Comparison of ENCODE assay signal across 9 cellular contexts in the genomic region with DNA sequence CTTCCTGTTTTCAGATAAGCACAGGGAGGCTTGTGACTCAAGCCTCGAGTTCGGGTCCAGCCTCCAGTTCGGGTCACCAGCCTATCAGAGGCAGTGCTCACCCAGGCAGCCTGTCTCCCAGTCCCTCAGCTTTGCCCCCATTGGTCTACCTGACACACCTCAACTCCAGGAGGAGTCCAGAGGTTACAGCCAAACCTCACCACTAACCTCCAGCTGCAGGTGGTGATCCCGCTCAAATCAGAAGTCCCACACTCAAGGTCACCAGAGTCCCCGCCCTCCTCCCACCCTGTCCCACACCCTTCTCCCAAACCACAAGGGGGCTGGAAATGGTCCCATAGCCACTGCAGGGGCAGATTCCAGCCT. TPM values are rescaled to one million over a fixed set of nuclear protein-coding genes. Genes with fewer than 3 reads are reported as not detected.
DNase-seq lines count a peak whose midpoint lies in the region; TF ChIP-seq lines count a peak whose summit lies in the region.
"Had no signal": no experiment of that assay in that cellular context is flagged by ENCODE, and none has a peak within 500 bp of the region (broad histone marks: within the 10 kb centered on the region; RNA-seq: fewer than 3 reads in every experiment).

No MANE protein-coding gene starts in this region.

- peaks cover 0 to 4% of the 10 kb centered on the region in 2 experiments; a peak in 2 of 3 replicates for H3K36me3 ChIP-seq in HEK293 (ENCODE audit: control insufficient read depth in 2 of 2, insufficient read depth in 1 of 2, low read length in 2 of 2)
- no peaks in the 10 kb centered on the region for H3K36me3 ChIP-seq in liver (ENCODE audit: control insufficient read depth in 4 of 4, insufficient read depth in 3 of 4, low read depth in 1 of 4, low read length in 3 of 4)
- peaks cover 0 to 6% (median 0%) of the 10 kb centered on the region in 3 donors for H3K36me3 ChIP-seq in tibial artery
- peaks cover 14 to 32% of the 10 kb centered on the region in 2 donors for H3K36me3 ChIP-seq in neuronal stem cell (replicated peaks in 1 of 2; ENCODE audit: control insufficient read depth in 2 of 2, insufficient read depth in 2 of 2, low read length in 2 of 2)

- TF ChIP-seq CTCF in CD14-positive monocyte (IDR thresholded peaks at IDR 0.05) (no peak), HEK293 (tag by site-specific recombination; IDR thresholded peaks at IDR 0.05) (no peak), liver (IDR thresholded peaks at IDR 0.05; ENCODE audit: low read depth, low read length, missing input control) (no peak), tibial artery (IDR thresholded peaks at IDR 0.05) (no peak)

- H3K27ac ChIP-seq in HEK293 (ENCODE audit: extremely low read depth, low read depth, low read length) (no peak overlapping the region), liver (ENCODE audit: low read depth in 1 of 2, low read length in 2 of 2) (peak overlapping the region; percentile 97), tibial artery (peak overlapping the region in 1 of 2 donors; percentile 75), neuronal stem cell (replicated peaks; ENCODE audit: low read length) (no peak overlapping the region)

- H3K9me3 ChIP-seq in HEK293 (ENCODE audit: control insufficient read depth, insufficient read depth, low read depth, low read length) = no peaks in the 10 kb centered on the region
- H3K9me3 ChIP-seq in liver (ENCODE audit: control insufficient read depth in 4 of 4, low read length in 3 of 4) = no peaks in the 10 kb centered on the region
- no peaks in the 10 kb centered on the region for H3K9me3 ChIP-seq in tibial artery
- H3K9me3 ChIP-seq in neuronal stem cell (replicated peaks in 1 of 2; ENCODE audit: control insufficient read depth in 2 of 2, insufficient read depth in 1 of 2, low read depth in 1 of 2, low read length in 2 of 2) = no peaks in the 10 kb centered on the region
- H3K9me3 ChIP-seq: HAP-1 had no signal

- no peak overlapping the region for H3K23ac ChIP-seq in neuronal stem cell (ENCODE audit: low read depth, low read length, poor library complexity)

- POLR2A ChIA-PET in HEK293 (lab: Yijun Ruan, JAX) = interaction anchor here (0.6 to 1.3 kb wide), 2 partner anchors 41 to 218 kb away, joined by 3 to 7 read pairs; no protein-coding TSS in a partner anchor

- peak in 1 of 2 donors; percentile 42 for TF ChIP-seq RAD21 in liver (IDR thresholded peaks at IDR 0.05)

- no peaks in the 10 kb centered on the region for H3K9me3 Mint-ChIP-seq in CD14-positive monocyte

- peaks cover 10% of the 10 kb centered on the region for H3K79me1 ChIP-seq in neuronal stem cell (ENCODE audit: low read depth, low read length)

- peaks cover 14% of the 10 kb centered on the region; the same call in 1 of the 2 replicates for H3K4me1 ChIP-seq in HEK293 (ENCODE audit: control insufficient read depth, insufficient read depth, low read length)
- peaks cover 6 to 30% (median 20%) of the 10 kb centered on the region in 4 donors for H3K4me1 ChIP-seq in liver (ENCODE audit: control insufficient read depth in 4 of 4, insufficient read depth in 4 of 4, low read length in 3 of 4)
- H3K4me1 ChIP-seq in tibial artery = peaks cover 0 to 28% (median 19%) of the 10 kb centered on the region in 4 donors
- peaks cover 25 to 30% of the 10 kb centered on the region in 2 donors for H3K4me1 ChIP-seq in neuronal stem cell (ENCODE audit: control insufficient read depth in 2 of 2, insufficient read depth in 1 of 2, low read depth in 1 of 2, low read length in 2 of 2)

- H3K4me2 ChIP-seq in neuronal stem cell (ENCODE audit: insufficient read depth, low read length, poor library complexity, severe bottlenecking) = no peak overlapping the region

- H2BK5ac ChIP-seq in neuronal stem cell (ENCODE audit: low read length) = no peak overlapping the region

- no peak overlapping the region for H2BK15ac ChIP-seq in neuronal stem cell (ENCODE audit: low read length)

- H2BK120ac ChIP-seq in neuronal stem cell (ENCODE audit: low read depth, low read length) = no peak overlapping the region

- H4K91ac ChIP-seq in neuronal stem cell (ENCODE audit: low read depth, low read length, poor library complexity) = no peak overlapping the region

- CTCF ChIA-PET in HEK293 (lab: Yijun Ruan, JAX) = interaction anchor here (0.7 to 1.2 kb wide), 5 partner anchors 13 to 256 kb away, joined by 3 to 10 read pairs (median 5); no protein-coding TSS in a partner anchor

- H3K4ac ChIP-seq in neuronal stem cell (ENCODE audit: low read length) = no peak overlapping the region

- intact Hi-C loops in CD14-positive monocyte (cut with micrococcal nuclease) (loop anchor here in 1 of 2 donors (5.0 kb wide), 2 partner anchors 44 to 89 kb away; a partner anchor contains a TSS), tibial artery (cut with DNase I; ENCODE audit: low total_unique reads) (loop anchor here (5.0 kb wide), 2 partner anchors 36 to 39 kb away; no protein-coding TSS in a partner anchor)

- no peak overlapping the region for H2AK5ac ChIP-seq in neuronal stem cell (ENCODE audit: low read depth, low read length)

- H4K8ac ChIP-seq in neuronal stem cell (ENCODE audit: low read depth, low read length) = no peak overlapping the region

- H3K4me1 Mint-ChIP-seq in CD14-positive monocyte = peaks cover 51% of the 10 kb centered on the region

- H3K9ac ChIP-seq in liver (ENCODE audit: low read depth in 1 of 2, low read length in 2 of 2) (peak overlapping the region; percentile 50 to 56), neuronal stem cell (ENCODE audit: low read depth, low read length, poor library complexity) (no peak overlapping the region)

- no peak overlapping the region for H2AFZ ChIP-seq in neuronal stem cell (ENCODE audit: low read length)

- no peak overlapping the region for H3K4me3 ChIP-seq in HEK293 (ENCODE audit: low read depth, low read length)
- H3K4me3 ChIP-seq in liver (ENCODE audit: low read depth in 1 of 3, low read length in 3 of 3) = no peak overlapping the region
- H3K4me3 ChIP-seq in tibial artery = no peak overlapping the region
- peak overlapping the region in 1 of 2 donors; percentile 45 for H3K4me3 ChIP-seq in neuronal stem cell (ENCODE audit: low read length in 2 of 2)

- no peak overlapping the region for H3K14ac ChIP-seq in neuronal stem cell (ENCODE audit: low read length)

- WGBS in liver = 16% methylated on average over 5 of the region's 5 CpGs
- no CpG with 5 or more reads among the region's 5 CpGs for whole genome bisulfite sequencing in neuronal stem cell (ENCODE audit: extremely low coverage in 2 of 2, insufficient read length in 2 of 2, insufficient replicate concordance in 1 of 2), 2 donors

- peak overlapping the region; percentile 81 to 84 for H3K4me3 Mint-ChIP-seq in CD14-positive monocyte

- no peak for DNase-seq in CD14-positive monocyte (ENCODE audit: low spot score)
- peak; percentile 26 to 33 for DNase-seq in activated CD4-positive, alpha-beta T cell treated with anti-CD3 and anti-CD28 coated beads, Interleukin-2, amount 50 U/mL, for 48 hours
- no peak for DNase-seq in tibial artery
- DNase-seq in neuronal stem cell (ENCODE audit: low spot score) = no peak
- DNase-seq in NCI-H82 treated with DMSO at 0.1 percent for 48 hours (lab: John Stamatoyannopoulos, UW; ENCODE audit: unreplicated experiment) = no peak
- DNase-seq in NCI-H446 treated with DMSO at 0.1 percent for 48 hours (lab: John Stamatoyannopoulos, UW) = no peak

- no peak overlapping the region for H3K18ac ChIP-seq in neuronal stem cell (ENCODE audit: low read length)

- H3K36me3 Mint-ChIP-seq in CD14-positive monocyte = peaks cover 7 to 8% of the 10 kb centered on the region in 2 donors

- no peaks in the 10 kb centered on the region for H3K27me3 ChIP-seq in liver (ENCODE audit: control insufficient read depth in 4 of 4, insufficient read depth in 4 of 4, low read length in 3 of 4)
- H3K27me3 ChIP-seq in tibial artery = no peaks in the 10 kb centered on the region
- no peaks in the 10 kb centered on the region for H3K27me3 ChIP-seq in neuronal stem cell (ENCODE audit: control insufficient read depth in 3 of 3, insufficient read depth in 3 of 3, low read depth in 1 of 3, low read length in 3 of 3)

- H3K27ac Mint-ChIP-seq in CD14-positive monocyte = peak overlapping the region; percentile 84 to 91 (median 87)

- peaks cover 0 to 3% (median 1%) of the 10 kb centered on the region in 3 donors for H3K27me3 Mint-ChIP-seq in CD14-positive monocyte (ENCODE audit: low read depth in 3 of 3)

- H2BK12ac ChIP-seq in neuronal stem cell (ENCODE audit: low read length) = no peak overlapping the region

TF ChIP-seq in HEK293, 187 proteins besides CTCF, POLR2A, EP300 and RAD21 (continues in another document):
- peak; percentile 65 for TF ChIP-seq ZFHX2 (tag by site-specific recombination; conservative IDR thresholded peaks at IDR 0.05)
- no peak for TF ChIP-seq KLF8 (tag by site-specific recombination; IDR thresholded peaks at IDR 0.05)
- peak; percentile 23; the same call in 1 of the 2 replicates for TF ChIP-seq GLIS2 (tag by site-specific recombination; IDR thresholded peaks at IDR 0.05)

TF ChIP-seq in liver, 16 proteins besides CTCF, POLR2A, EP300 and RAD21:
- TF ChIP-seq HNF4A (conservative IDR thresholded peaks at IDR 0.05) (peak; percentile 61 to 83), RXRA (IDR thresholded peaks at IDR 0.05) (peak; percentile 56 to 80), JUND (IDR thresholded peaks at IDR 0.05) (peak in 1 of 2 donors; percentile 31), TAF1 (conservative IDR thresholded peaks at IDR 0.05) (no peak), HNF4G (IDR thresholded peaks at IDR 0.05) (no peak), SP1 (IDR thresholded peaks at IDR 0.05) (peak; percentile 84), NR2F2 (IDR thresholded peaks at IDR 0.05) (peak; percentile 11)
- TF ChIP-seq, protein P1, sequence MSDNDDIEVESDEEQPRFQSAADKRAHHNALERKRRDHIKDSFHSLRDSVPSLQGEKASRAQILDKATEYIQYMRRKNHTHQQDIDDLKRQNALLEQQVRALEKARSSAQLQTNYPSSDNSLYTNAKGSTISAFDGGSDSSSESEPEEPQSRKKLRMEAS (IDR thresholded peaks at IDR 0.05) = peak; percentile 30
TF ChIP-seq in liver: peak in this region for 6.

RNA-seq across cellular contexts. Expression of a gene that starts 42.1 kb away (rescaled TPM):
- 1 to 10 TPM; 9.7 TPM for polyA plus RNA-seq in CD14-positive monocyte
- 10 to 100 TPM; 13.7 to 34.2 TPM for total RNA-seq in liver
- polyA plus RNA-seq in liver = 1 to 10 TPM; 7.0 to 7.4 TPM
- polyA plus RNA-seq in neuronal stem cell (2013, experiment 1 of 2) = 63.7 TPM
- polyA plus RNA-seq in neuronal stem cell (2013, experiment 2 of 2) = 67.7 TPM

Comparison
In these comparisons a context has a peak if more than half of its experiments do, and no peak if none do; other contexts are left out.
1. DNase-seq: peak in activated CD4-positive, alpha-beta T cell treated with anti-CD3 and anti-CD28 coated beads, Interleukin-2, amount 50 U/mL, for 48 hours (2 of 2); none in CD14-positive monocyte (single experiment), tibial artery (0 of 2), neuronal stem cell (single experiment), NCI-H82 treated with DMSO at 0.1 percent for 48 hours (single experiment) and NCI-H446 treated with DMSO at 0.1 percent for 48 hours (single experiment).
2. H3K27ac ChIP-seq: peak in liver (2 of 2); none in HEK293 (single experiment) and neuronal stem cell (single experiment).